ENCODE assay signal across 23 cellular contexts in the genomic region with DNA sequence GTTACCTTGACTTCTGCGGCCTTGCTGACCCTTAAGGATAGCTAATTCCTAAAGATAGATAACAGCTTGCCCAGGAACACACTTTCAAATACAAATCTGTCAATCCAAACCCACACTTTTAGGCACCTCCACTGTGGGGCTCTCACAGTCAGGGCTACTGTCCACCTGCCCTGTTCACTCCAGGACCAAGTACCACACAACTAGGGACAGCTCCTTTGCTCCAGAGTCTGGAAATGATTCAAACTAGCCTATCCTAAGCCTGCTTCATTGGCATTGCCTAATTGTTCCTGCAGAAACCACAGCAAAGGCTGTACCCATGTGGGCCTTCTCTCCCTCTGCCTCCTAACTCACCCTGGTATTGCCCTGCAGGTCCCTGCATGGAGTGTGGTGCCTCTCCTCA.
"Had no signal": no experiment of that assay in that cellular context is flagged by ENCODE, and none has a peak within 500 bp of the region (broad histone marks: within the 10 kb centered on the region; RNA-seq: fewer than 3 reads in every experiment).

No MANE protein-coding gene starts in this region.

- H3K27me3 Mint-ChIP-seq: naive thymus-derived CD8-positive, alpha-beta T cell; stimulated activated memory B cell treated with anti-CD40 and anti-IgM and Interleukin-4, amounts not matched to agents 10 μg/mL and 1 μg/mL and 100 μg/mL, for 72 hours had no signal

- ATAC-seq: esophagus mucosa; foreskin keratinocyte; gastroesophageal sphincter; left lobe of liver; naive thymus-derived CD8-positive, alpha-beta T cell; sciatic nerve; stimulated activated memory B cell treated with anti-CD40 and anti-IgM and Interleukin-4, amounts not matched to agents 10 μg/mL and 1 μg/mL and 100 μg/mL, for 72 hours; stimulated activated naive CD8-positive, alpha-beta T cell treated with anti-CD3 and anti-CD28 coated beads, Interleukin-15, Interleukin-2, amounts not matched to agents 100 U/mL and 50 U/mL, for 24 hours had no signal

- H3K36me3 Mint-ChIP-seq: stimulated activated memory B cell treated with anti-CD40 and anti-IgM and Interleukin-4, amounts not matched to agents 10 μg/mL and 1 μg/mL and 100 μg/mL, for 72 hours had no signal

- DNase-seq: dorsolateral prefrontal cortex; effector CD8-positive, alpha-beta T cell; endodermal cell; foreskin keratinocyte; heart left ventricle; kidney; mesendoderm; midbrain; naive thymus-derived CD8-positive, alpha-beta T cell; nephron progenitor cell; nucleus accumbens; stimulated activated CD4-positive, alpha-beta T cell treated with anti-CD3 and anti-CD28 coated beads, Interleukin-2, amount 100 ng/mL, for 24 hours; stimulated activated CD4-positive, alpha-beta T cell treated with anti-CD3 and anti-CD28 coated beads, Interleukin-4, amount 100 ng/mL, for 24 hours; stimulated activated naive CD8-positive, alpha-beta T cell treated with anti-CD3 and anti-CD28 coated beads, Interleukin-15, Interleukin-2, amounts not matched to agents 100 U/mL and 50 U/mL, for 24 hours; substantia nigra; testis; tibial artery; upper lobe of left lung had no signal

- H3K4me3 Mint-ChIP-seq: endodermal cell; naive thymus-derived CD8-positive, alpha-beta T cell; nephron progenitor cell; stimulated activated memory B cell treated with anti-CD40 and anti-IgM and Interleukin-4, amounts not matched to agents 10 μg/mL and 1 μg/mL and 100 μg/mL, for 72 hours had no signal

- H3K4me1 Mint-ChIP-seq: endodermal cell; naive thymus-derived CD8-positive, alpha-beta T cell; nephron progenitor cell; stimulated activated memory B cell treated with anti-CD40 and anti-IgM and Interleukin-4, amounts not matched to agents 10 μg/mL and 1 μg/mL and 100 μg/mL, for 72 hours had no signal

- H3K27ac Mint-ChIP-seq: endodermal cell; naive thymus-derived CD8-positive, alpha-beta T cell; nephron progenitor cell; stimulated activated memory B cell treated with anti-CD40 and anti-IgM and Interleukin-4, amounts not matched to agents 10 μg/mL and 1 μg/mL and 100 μg/mL, for 72 hours had no signal
